Comparison of ENCODE assay signal across 8 cellular contexts in the genomic region with DNA sequence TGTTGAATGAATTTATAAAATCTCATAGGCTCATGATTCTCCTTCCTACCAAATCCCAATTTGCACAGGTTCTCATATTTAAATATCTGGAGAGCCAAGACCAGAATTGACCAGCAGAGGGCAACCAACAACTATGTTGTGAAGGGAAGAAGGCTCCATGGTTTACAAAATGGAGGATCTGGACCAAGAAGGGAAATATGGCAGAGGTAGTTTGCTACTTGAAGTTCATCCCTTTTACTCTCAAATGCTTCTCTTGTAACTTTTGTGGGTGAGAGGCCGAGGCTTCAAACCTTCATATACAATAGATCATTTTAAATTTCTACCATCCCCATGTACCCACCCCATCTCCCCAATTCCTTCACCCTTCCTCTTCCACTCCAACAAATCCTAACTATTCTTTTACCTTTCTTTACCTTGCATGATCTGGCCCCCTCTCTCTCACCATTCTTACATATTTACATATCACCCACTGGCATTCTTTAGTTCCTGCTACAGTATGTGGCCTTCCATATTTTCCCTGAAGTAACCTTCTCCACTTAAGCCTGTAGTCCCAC. TPM values are rescaled to one million over a fixed set of nuclear protein-coding genes. Genes with fewer than 3 reads are reported as not detected.
DNase-seq lines count a peak whose midpoint lies in the region; ATAC-seq lines count a peak whose summit lies in the region.

No MANE protein-coding gene starts in this region.

- H3K9me3 Mint-ChIP-seq in activated CD4-positive, alpha-beta memory T cell treated with anti-CD3 and anti-CD28 coated beads for 36 hours: no peaks in the 10 kb centered on the region

- CTCF ChIA-PET in activated CD4-positive, alpha-beta memory T cell treated with anti-CD3 and anti-CD28 coated beads for 36 hours (lab: Charles Lee): interaction anchor here (0.6 to 6.3 kb wide), 8 partner anchors 29 to 311 kb away, joined by 3 to 168 read pairs (median 4); a partner anchor contains a TSS

- peak overlapping the region; percentile 58 for H3K27ac Mint-ChIP-seq in activated CD4-positive, alpha-beta memory T cell treated with anti-CD3 and anti-CD28 coated beads for 36 hours

- peak; percentile 71 for DNase-seq in COLO829 (ENCODE audit: low spot score)
- peak; percentile 73 for DNase-seq in HS-27A (ENCODE audit: low read depth)
- peak; percentile 64 for DNase-seq in NCI-H82 treated with DMSO at 0.1 percent for 48 hours (lab: John Stamatoyannopoulos, UW; ENCODE audit: unreplicated experiment)
- peak; percentile 81 for DNase-seq in activated CD4-positive, alpha-beta memory T cell treated with anti-CD3 and anti-CD28 coated beads for 36 hours
- peak; percentile 71 for DNase-seq in ecto neural progenitor cell (ENCODE audit: low spot score)
- peak; percentile 53 for DNase-seq in middle frontal gyrus (ENCODE audit: extremely low spot score, low spot score)
- peak; percentile 29 to 52 for DNase-seq in stimulated activated CD8-positive, alpha-beta memory T cell treated with anti-CD3 and anti-CD28 coated beads, Interleukin-7, amount 100 ng/mL, for 1 hour (ENCODE audit: low read depth in 2 of 2)

- peaks cover 17% of the 10 kb centered on the region for H3K4me1 Mint-ChIP-seq in activated CD4-positive, alpha-beta memory T cell treated with anti-CD3 and anti-CD28 coated beads for 36 hours (ENCODE audit: low read depth)

- H3K27me3 Mint-ChIP-seq in activated CD4-positive, alpha-beta memory T cell treated with anti-CD3 and anti-CD28 coated beads for 36 hours: no peaks in the 10 kb centered on the region

- H3K36me3 Mint-ChIP-seq in activated CD4-positive, alpha-beta memory T cell treated with anti-CD3 and anti-CD28 coated beads for 36 hours: peaks cover 5% of the 10 kb centered on the region

- no peak overlapping the region for H3K4me3 Mint-ChIP-seq in activated CD4-positive, alpha-beta memory T cell treated with anti-CD3 and anti-CD28 coated beads for 36 hours

- intact Hi-C loops in activated CD4-positive, alpha-beta memory T cell treated with anti-CD3 and anti-CD28 coated beads for 36 hours (cut with micrococcal nuclease): loop anchor here (1.0 to 2.0 kb wide), 6 partner anchors 31 to 275 kb away; a partner anchor contains a TSS

- ATAC-seq in GM21717 (IDR thresholded peaks at IDR 0.05; ENCODE audit: unreplicated experiment): no peak

- POLR2A ChIA-PET in activated CD4-positive, alpha-beta memory T cell treated with anti-CD3 and anti-CD28 coated beads for 36 hours (lab: Charles Lee): no interaction called here

RNA-seq across cellular contexts. Expression of a gene that starts 3.8 kb away (rescaled TPM):
- 100 to 1,000 TPM in 1 of 2 experiments, 10 to 100 TPM in 1; 96.4 to 103 TPM for total RNA-seq in activated CD4-positive, alpha-beta memory T cell treated with anti-CD3 and anti-CD28 coated beads for 36 hours

RNA-seq across cellular contexts. Expression of a gene that starts 28.6 kb away (rescaled TPM):
- total RNA-seq in activated CD4-positive, alpha-beta memory T cell treated with anti-CD3 and anti-CD28 coated beads for 36 hours: 10 to 100 TPM; 28.2 to 31.2 TPM

RNA-seq across cellular contexts. Expression of a gene that starts 31.0 kb away (rescaled TPM):
- 10 to 100 TPM; 62.0 to 62.2 TPM for total RNA-seq in activated CD4-positive, alpha-beta memory T cell treated with anti-CD3 and anti-CD28 coated beads for 36 hours

RNA-seq across cellular contexts. Expression of a gene that starts 34.9 kb away (rescaled TPM):
- 1,000 to 10,000 TPM; 1,196 to 1,215 TPM for total RNA-seq in activated CD4-positive, alpha-beta memory T cell treated with anti-CD3 and anti-CD28 coated beads for 36 hours

RNA-seq across cellular contexts. Expression of a gene that starts 36.7 kb away (rescaled TPM):
- 1 to 10 TPM in 1 of 2 experiments, under 1 TPM in 1; 0.59 to 1.7 TPM for total RNA-seq in activated CD4-positive, alpha-beta memory T cell treated with anti-CD3 and anti-CD28 coated beads for 36 hours
